In the genomic region with DNA sequence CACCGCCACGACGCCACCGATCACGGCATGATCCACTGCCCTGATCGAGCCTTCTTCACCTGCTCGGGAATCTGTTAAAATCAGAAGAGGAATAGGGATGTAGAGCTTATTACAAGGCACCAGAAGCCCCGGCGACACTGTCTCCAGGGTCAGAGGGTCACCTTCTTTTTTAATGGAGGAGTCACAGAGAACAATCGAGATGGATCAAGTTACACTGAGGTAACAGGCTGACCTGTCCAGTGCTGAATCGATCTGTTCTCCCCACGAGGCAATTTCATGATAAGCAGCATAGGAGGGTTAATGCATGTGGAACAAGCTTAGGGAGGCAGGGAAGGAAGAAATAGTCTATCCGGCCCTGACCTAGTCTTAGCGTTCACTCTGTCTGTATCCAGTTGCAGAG, we compare ENCODE assay signal across 24 cellular contexts.
"Had no signal": no experiment of that assay in that cellular context is flagged by ENCODE, and none has a peak within 500 bp of the region (broad histone marks: within the 10 kb centered on the region; RNA-seq: fewer than 3 reads in every experiment).

No MANE protein-coding gene starts in this region.

- DNase-seq: dermis blood vessel endothelial cell; effector memory CD4-positive, alpha-beta T cell; foreskin melanocyte; kidney; naive B cell; stimulated activated CD4-positive, alpha-beta T cell treated with anti-CD3 and anti-CD28 coated beads, Interleukin-12 subunit alpha, Interleukin-12 subunit beta, amount 100 ng/mL, for 4 hours; stimulated activated CD4-positive, alpha-beta T cell treated with anti-CD3 and anti-CD28 coated beads, Interleukin-1b, Interleukin-23, amount 100 ng/mL, for 48 hours; stimulated activated CD4-positive, alpha-beta T cell treated with anti-CD3 and anti-CD28 coated beads, Interleukin-4, amount 100 ng/mL, for 1 hour; stimulated activated CD8-positive, alpha-beta memory T cell treated with anti-CD3 and anti-CD28 coated beads, Interleukin-4, amount 100 ng/mL, for 48 hours; stimulated activated naive CD4-positive, alpha-beta T cell; stimulated activated naive CD8-positive, alpha-beta T cell treated with anti-CD3 and anti-CD28 coated beads, Interleukin-15, amount 100 ng/mL, for 72 hours; transverse colon had no signal

- H3K4me1 ChIP-seq: esophagus muscularis mucosa, suprapubic skin, transverse colon, vagina had no signal

- H3K9me3 ChIP-seq: esophagus muscularis mucosa, suprapubic skin, transverse colon, vagina had no signal

- H3K27me3 Mint-ChIP-seq: naive B cell; progenitor cell of endocrine pancreas; stimulated activated naive CD8-positive, alpha-beta T cell treated with anti-CD3 and anti-CD28 coated beads, Interleukin-15, amount 100 ng/mL, for 72 hours had no signal

- H3K27ac Mint-ChIP-seq: memory B cell, naive B cell, progenitor cell of endocrine pancreas had no signal

- H3K9me3 Mint-ChIP-seq: memory B cell; naive B cell; nephron; stimulated activated naive CD8-positive, alpha-beta T cell treated with anti-CD3 and anti-CD28 coated beads, Interleukin-15, amount 100 ng/mL, for 72 hours had no signal

- H3K4me3 Mint-ChIP-seq: memory B cell; naive B cell; nephron; stimulated activated naive CD8-positive, alpha-beta T cell treated with anti-CD3 and anti-CD28 coated beads, Interleukin-15, amount 100 ng/mL, for 72 hours had no signal

- H3K36me3 Mint-ChIP-seq: memory B cell, naive B cell had no signal

- H3K27ac ChIP-seq: coronary artery, esophagus muscularis mucosa, parathyroid adenoma, suprapubic skin, transverse colon, vagina had no signal

- ATAC-seq: left lobe of liver; sciatic nerve; stimulated activated naive CD8-positive, alpha-beta T cell treated with anti-CD3 and anti-CD28 coated beads, Interleukin-15, amount 100 ng/mL, for 72 hours had no signal

- H3K4me3 ChIP-seq: coronary artery, esophagus muscularis mucosa, lung, smooth muscle cell, suprapubic skin, transverse colon, vagina had no signal

- H3K4me1 Mint-ChIP-seq: memory B cell; naive B cell; stimulated activated naive CD8-positive, alpha-beta T cell treated with anti-CD3 and anti-CD28 coated beads, Interleukin-15, amount 100 ng/mL, for 72 hours had no signal

- H3K27me3 ChIP-seq: esophagus muscularis mucosa, suprapubic skin, transverse colon, vagina had no signal

- H3K36me3 ChIP-seq: esophagus muscularis mucosa, suprapubic skin, transverse colon, vagina had no signal
